ENCODE assay signal across 1 cellular context in genomic region chr22:17269607-17270261, GRCh38.
TF ChIP-seq lines count a peak whose summit lies in the region.

No MANE protein-coding gene starts in this region.

TF ChIP-seq in H1, 55 proteins besides CTCF, POLR2A, EP300 and RAD21 (continued from another document):
- TF ChIP-seq NRF1 (IDR thresholded peaks at IDR 0.05; ENCODE audit: low read depth, low read length), result no peak
- TF ChIP-seq TEAD4 (IDR thresholded peaks at IDR 0.05; ENCODE audit: low read depth, low read length), result no peak
- no peak for TF ChIP-seq KDM4A (IDR thresholded peaks at IDR 0.05; ENCODE audit: low read depth, low read length, severe bottlenecking)
- no peak for TF ChIP-seq JUN (IDR thresholded peaks at IDR 0.05; ENCODE audit: low read depth, low read length)
- no peak for TF ChIP-seq HDAC2 (IDR thresholded peaks at IDR 0.05; ENCODE audit: borderline replicate concordance in 1 of 2, low read depth in 2 of 2, low read length in 2 of 2)
- TF ChIP-seq SIX5 (IDR thresholded peaks at IDR 0.05; ENCODE audit: low read depth, low read length), result no peak
- TF ChIP-seq BCL11A (IDR thresholded peaks at IDR 0.05; ENCODE audit: low read depth in 2 of 2, low read length in 2 of 2), result no peak
- no peak for TF ChIP-seq MAFK (IDR thresholded peaks at IDR 0.05; ENCODE audit: low read depth, low read length)
- no peak for TF ChIP-seq POLR2AphosphoS5 (IDR thresholded peaks at IDR 0.05; ENCODE audit: low read depth, low read length)
- TF ChIP-seq FOSL1 (IDR thresholded peaks at IDR 0.05; ENCODE audit: insufficient read depth, low read depth, low read length), result no peak
- no peak for TF ChIP-seq ATF3 (IDR thresholded peaks at IDR 0.05; ENCODE audit: insufficient read depth, low read depth, low read length)
- TF ChIP-seq NANOG (IDR thresholded peaks at IDR 0.05; ENCODE audit: insufficient read depth, low read depth, low read length, poor library complexity, severe bottlenecking), result no peak
- no peak for TF ChIP-seq BRCA1 (IDR thresholded peaks at IDR 0.05; ENCODE audit: low read depth, low read length)
- no peak for TF ChIP-seq CTBP2 (IDR thresholded peaks at IDR 0.05; ENCODE audit: borderline replicate concordance, insufficient read depth, insufficient read length, low read length)
- TF ChIP-seq TCF12 (IDR thresholded peaks at IDR 0.05; ENCODE audit: low read depth, low read length), result no peak
- TF ChIP-seq ASH2L (IDR thresholded peaks at IDR 0.05; ENCODE audit: low read length), result no peak
